Comparison of ENCODE assay signal across 15 cellular contexts in the genomic region with DNA sequence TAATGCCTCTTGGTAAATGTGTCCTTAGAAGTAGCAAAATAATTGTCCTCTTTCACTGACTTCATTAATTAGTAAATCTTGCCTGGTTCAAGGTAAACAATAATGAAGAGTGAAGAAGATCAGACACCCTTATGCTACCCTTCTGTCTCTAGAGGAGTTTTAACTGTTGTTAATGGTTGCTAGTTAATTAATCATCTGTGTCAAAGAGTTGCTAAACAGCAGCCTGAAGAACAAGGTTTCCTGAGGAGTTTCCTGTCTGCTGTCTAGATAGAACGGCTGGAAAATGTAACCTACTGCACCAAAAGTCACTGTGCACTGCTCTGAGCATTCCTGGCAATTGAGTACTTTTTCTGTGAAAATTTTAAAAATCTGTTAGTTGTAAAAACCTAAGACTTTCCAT.
DNase-seq lines count a peak whose midpoint lies in the region; ATAC-seq and TF ChIP-seq lines count a peak whose summit lies in the region.
"Had no signal": no experiment of that assay in that cellular context is flagged by ENCODE, and none has a peak within 500 bp of the region (broad histone marks: within the 10 kb centered on the region; RNA-seq: fewer than 3 reads in every experiment).

No MANE protein-coding gene starts in this region.

- no peak for ATAC-seq in left lung
- no peak for ATAC-seq in T-helper 17 cell
- no peak for ATAC-seq in GM21737 (IDR thresholded peaks at IDR 0.05; ENCODE audit: unreplicated experiment)
- ATAC-seq: Right ventricle myocardium inferior had no signal

- H3K27ac Mint-ChIP-seq in T-helper 17 cell = no peak overlapping the region

- H3K9me3 ChIP-seq in SJSA1 (replicated peaks) (no peaks in the 10 kb centered on the region), neutrophil (no peaks in the 10 kb centered on the region), left lung (no peaks in the 10 kb centered on the region), T-helper 17 cell (ENCODE audit: control insufficient read depth, low read length, poor library complexity, severe bottlenecking) (no peaks in the 10 kb centered on the region)
- H3K9me3 ChIP-seq: transverse colon had no signal

- peak overlapping the region; percentile 93 for H3K27ac ChIP-seq in SJSA1
- peak overlapping the region; percentile 66 for H3K27ac ChIP-seq in neutrophil
- no peak overlapping the region for H3K27ac ChIP-seq in left lung
- H3K27ac ChIP-seq: HL-60, WERI-Rb-1 had no signal

- intact Hi-C loops in left lung (cut with DNase I) = no loop called here

- H3K27me3 Mint-ChIP-seq in T-helper 17 cell = no peaks in the 10 kb centered on the region

- H3K36me3 ChIP-seq in SJSA1 (peaks cover 56% of the 10 kb centered on the region), neutrophil (peaks cover 6% of the 10 kb centered on the region), left lung (peaks cover 0 to 4% of the 10 kb centered on the region in 2 donors)

- H3K4me3 ChIP-seq in SJSA1 (peak overlapping the region; percentile 16), fibroblast of pulmonary artery (replicated peaks; ENCODE audit: low read depth, low read length) (no peak overlapping the region), neutrophil (ENCODE audit: low read depth in 1 of 2, low read length in 1 of 2) (no peak overlapping the region), left lung (no peak overlapping the region)
- H3K4me3 ChIP-seq: dorsolateral prefrontal cortex, transverse colon had no signal

- DNase-seq in NCI-H1417 (lab: John Stamatoyannopoulos, UW) = peak in 2 of 3 experiments; percentile 15 to 54
- DNase-seq in NCI-H1417 treated with DMSO at 0.1 percent for 48 hours (lab: John Stamatoyannopoulos, UW) = no peak
- DNase-seq in SJSA1 (ENCODE audit: low read depth in 1 of 2, low spot score in 2 of 2) = no peak
- peak; percentile 56 for DNase-seq in fibroblast of pulmonary artery (ENCODE audit: low read depth)
- no peak for DNase-seq in left lung
- DNase-seq in T-helper 17 cell = no peak
- DNase-seq: 8988T, dorsolateral prefrontal cortex, NCI-H774, transverse colon, WERI-Rb-1 had no signal

- no peak for TF ChIP-seq CTCF in fibroblast of pulmonary artery (IDR thresholded peaks at IDR 0.05; ENCODE audit: low read length, missing control alignments)
- no peak for TF ChIP-seq CTCF in neutrophil (IDR thresholded peaks at IDR 0.05)
- no peak for TF ChIP-seq CTCF in left lung (IDR thresholded peaks at IDR 0.05)

- H3K4me3 Mint-ChIP-seq in T-helper 17 cell = no peak overlapping the region

- H3K36me3 Mint-ChIP-seq in T-helper 17 cell (ENCODE audit: low read depth) = peaks cover 8% of the 10 kb centered on the region

- H3K4me1 ChIP-seq in SJSA1 (replicated peaks) (peaks cover 45% of the 10 kb centered on the region), neutrophil (ENCODE audit: control insufficient read depth in 1 of 2, insufficient read depth in 1 of 2, low read depth in 1 of 2, low read length in 1 of 2) (peaks cover 19 to 26% of the 10 kb centered on the region in 2 experiments), left lung (peaks cover 0 to 15% of the 10 kb centered on the region in 2 donors)

- H3K27me3 ChIP-seq in SJSA1 (replicated peaks) (no peaks in the 10 kb centered on the region), neutrophil (no peaks in the 10 kb centered on the region), left lung (no peaks in the 10 kb centered on the region)
- H3K27me3 ChIP-seq: dorsolateral prefrontal cortex, transverse colon had no signal

- H3K4me1 Mint-ChIP-seq in T-helper 17 cell = peaks cover 14% of the 10 kb centered on the region

Comparison
In these comparisons a context has a peak if more than half of its experiments do, and no peak if none do; other contexts are left out.
1. DNase-seq: peak in NCI-H1417 (2 of 3) and fibroblast of pulmonary artery (single experiment); none in NCI-H1417 treated with DMSO at 0.1 percent for 48 hours (single experiment), SJSA1 (0 of 2), left lung (0 of 2) and T-helper 17 cell (0 of 3).
2. H3K27ac ChIP-seq: peak in SJSA1 (single experiment) and neutrophil (single experiment); none in left lung (0 of 2).